1 cellular context compared by ENCODE assay signal in genomic region chr19:16161848-16162247, GRCh38.
TF ChIP-seq lines count a peak whose summit lies in the region.

No MANE protein-coding gene starts in this region.

TF ChIP-seq in HepG2, 621 proteins besides CTCF, POLR2A, EP300 and RAD21:
- no peak for TF ChIP-seq ZNF83 (CRISPR knock-in tag; IDR thresholded peaks at IDR 0.05; ENCODE audit: borderline replicate concordance)
- TF ChIP-seq RBM39 (IDR thresholded peaks at IDR 0.05; ENCODE audit: low read depth, low read length, poor library complexity, severe bottlenecking): no peak
- TF ChIP-seq TOPORS (CRISPR knock-in tag; IDR thresholded peaks at IDR 0.05): no peak
- TF ChIP-seq SMAD3 (CRISPR knock-in tag; IDR thresholded peaks at IDR 0.05): no peak
- no peak for TF ChIP-seq MAFF (IDR thresholded peaks at IDR 0.05; ENCODE audit: low read depth, low read length)
- no peak for TF ChIP-seq KLF9 (CRISPR knock-in tag; IDR thresholded peaks at IDR 0.05; ENCODE audit: low read depth)
- no peak for TF ChIP-seq RCOR2 (CRISPR knock-in tag; IDR thresholded peaks at IDR 0.05)
- no peak for TF ChIP-seq ZNF713 (CRISPR knock-in tag; IDR thresholded peaks at IDR 0.05)
- no peak for TF ChIP-seq ZNF614 (CRISPR knock-in tag; IDR thresholded peaks at IDR 0.05; ENCODE audit: borderline replicate concordance)
- no peak for TF ChIP-seq ZFP36L1 (CRISPR knock-in tag; IDR thresholded peaks at IDR 0.05)
